Comparison of ENCODE assay signal across 16 cellular contexts in the genomic region with DNA sequence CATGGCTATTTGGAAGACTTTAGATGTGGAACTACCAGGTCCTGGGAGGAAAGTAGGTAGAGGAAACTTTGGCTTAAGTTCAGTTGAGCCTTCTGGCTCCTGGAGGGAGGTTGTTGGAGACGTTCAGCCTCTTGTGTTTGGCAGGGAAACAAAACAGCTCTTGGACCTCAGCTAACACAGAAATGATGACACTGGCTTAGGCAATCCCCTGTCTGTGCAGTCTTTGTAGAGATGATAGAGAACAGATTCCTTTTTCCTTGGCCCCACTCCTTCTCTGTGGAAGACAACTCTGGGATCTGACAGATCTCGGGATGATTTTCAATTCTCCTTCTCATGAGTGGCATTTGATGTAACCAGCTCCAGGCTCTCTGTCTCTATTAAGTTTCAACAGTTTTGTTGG.
DNase-seq lines count a peak whose midpoint lies in the region; ATAC-seq, FAIRE-seq and TF ChIP-seq lines count a peak whose summit lies in the region.
"Had no signal": no experiment of that assay in that cellular context is flagged by ENCODE, and none has a peak within 500 bp of the region (broad histone marks: within the 10 kb centered on the region; RNA-seq: fewer than 3 reads in every experiment).

No MANE protein-coding gene starts in this region.

- no peak overlapping the region for H3K4me3 ChIP-seq in MG63
- no peak overlapping the region for H3K4me3 ChIP-seq in gastroesophageal sphincter
- H3K4me3 ChIP-seq in pancreas = no peak overlapping the region
- H3K4me3 ChIP-seq: breast epithelium, ovary had no signal

- peaks cover 0 to 7% (median 2%) of the 10 kb centered on the region in 3 donors for H3K4me1 ChIP-seq in gastroesophageal sphincter
- H3K4me1 ChIP-seq in pancreas = no peaks in the 10 kb centered on the region
- H3K4me1 ChIP-seq: breast epithelium had no signal

- DNase-seq in AG08396 (ENCODE audit: low spot score) = peak; percentile 24
- peak; percentile 20 for DNase-seq in MG63
- no peak for DNase-seq in pancreas
- no peak for DNase-seq in stimulated activated CD4-positive, alpha-beta T cell treated with anti-CD3 and anti-CD28 coated beads, Interleukin-4, amount 100 ng/mL, for 24 hours
- no peak for DNase-seq in NCI-H1092 treated with DMSO at 0.1 percent for 48 hours (lab: John Stamatoyannopoulos, UW)
- DNase-seq: activated naive CD8-positive, alpha-beta T cell treated with anti-CD3 and anti-CD28 coated beads, Interleukin-2, amount 10 ng/mL, durations not matched to agents 7 days and 5 days; CD4-positive, alpha-beta memory T cell; DMS79; NCI-H1092; NCI-H446 had no signal

- H3K27ac ChIP-seq in gastroesophageal sphincter (no peak overlapping the region), pancreas (no peak overlapping the region)
- H3K27ac ChIP-seq: breast epithelium, ovary had no signal

- TF ChIP-seq CTCF in gastroesophageal sphincter (IDR thresholded peaks at IDR 0.05) (no peak), pancreas (IDR thresholded peaks at IDR 0.05) (no peak)

- H3K9me3 ChIP-seq in MG63 (no peaks in the 10 kb centered on the region), gastroesophageal sphincter (no peaks in the 10 kb centered on the region), pancreas (no peaks in the 10 kb centered on the region)
- H3K9me3 ChIP-seq: breast epithelium, ovary had no signal

- no peak for FAIRE-seq in pancreas (lab: Jason Lieb, UNC)

- no peak for TF ChIP-seq EP300 in gastroesophageal sphincter (IDR thresholded peaks at IDR 0.05)

- TF ChIP-seq POLR2A in gastroesophageal sphincter (IDR thresholded peaks at IDR 0.05) = no peak

- ATAC-seq in gastroesophageal sphincter = peak; percentile 83
- peak in 3 of 4 donors; percentile 35 to 53 (median 47) for ATAC-seq in pancreas
- ATAC-seq in HG03521 (IDR thresholded peaks at IDR 0.05; ENCODE audit: unreplicated experiment) = no peak
- ATAC-seq in GM21825 (IDR thresholded peaks at IDR 0.05; ENCODE audit: unreplicated experiment) = no peak
- ATAC-seq: left lobe of liver had no signal

- H3K27me3 ChIP-seq in MG63 (no peaks in the 10 kb centered on the region), gastroesophageal sphincter (no peaks in the 10 kb centered on the region), pancreas (peaks cover 0 to 3% (median 0%) of the 10 kb centered on the region in 4 donors)
- H3K27me3 ChIP-seq: breast epithelium, ovary had no signal

- intact Hi-C loops in pancreas (cut with DNase I) = no loop called here

- WGBS in gastroesophageal sphincter (ENCODE audit: low coverage in 1 of 2), 2 donors = 7% methylated on average over 2 of the region's 2 CpGs; no CpG with 5 or more reads in 1 of the 2 donors
- 25 to 38% methylated on average over 2 of the region's 2 CpGs for WGBS in pancreas, 2 donors

- H3K36me3 ChIP-seq in MG63 (no peaks in the 10 kb centered on the region), gastroesophageal sphincter (no peaks in the 10 kb centered on the region), pancreas (no peaks in the 10 kb centered on the region)
- H3K36me3 ChIP-seq: breast epithelium, ovary had no signal

Comparison
In these comparisons a context has a peak if more than half of its experiments do, and no peak if none do; other contexts are left out.
1. DNase-seq: peak in AG08396 (single experiment) and MG63 (single experiment); none in pancreas (0 of 6), stimulated activated CD4-positive, alpha-beta T cell treated with anti-CD3 and anti-CD28 coated beads, Interleukin-4, amount 100 ng/mL, for 24 hours (single experiment) and NCI-H1092 treated with DMSO at 0.1 percent for 48 hours (single experiment).
2. ATAC-seq: peak in gastroesophageal sphincter (single experiment) and pancreas (3 of 4); none in HG03521 (single experiment) and GM21825 (single experiment).